1 cellular context compared by ENCODE assay signal in the genomic region with DNA sequence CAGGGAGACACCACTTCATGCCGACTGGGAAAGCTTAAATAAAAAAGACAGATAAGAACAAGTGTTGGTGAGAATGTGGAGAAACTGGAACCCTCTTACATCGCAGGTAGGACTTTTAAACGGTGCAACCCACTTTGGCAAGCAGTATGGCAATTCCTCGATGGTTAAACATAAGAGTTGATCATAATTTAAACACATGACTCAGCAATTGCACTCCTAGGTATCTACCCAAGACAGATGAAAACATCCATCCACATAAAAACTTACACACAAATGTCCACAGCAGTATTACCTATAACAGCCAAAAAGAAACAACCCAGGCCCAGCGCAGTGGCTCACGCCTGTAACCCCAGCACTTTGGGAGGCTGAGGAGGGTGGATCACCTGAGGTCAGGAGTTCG.
TF ChIP-seq lines count a peak whose summit lies in the region.

No MANE protein-coding gene starts in this region.

TF ChIP-seq in WTC11, 78 proteins besides CTCF, POLR2A, EP300 and RAD21 (continued from another document):
- TF ChIP-seq ZNF512 (CRISPR knock-in tag; IDR thresholded peaks at IDR 0.05; ENCODE audit: borderline replicate concordance): no peak
- TF ChIP-seq, protein P1, sequence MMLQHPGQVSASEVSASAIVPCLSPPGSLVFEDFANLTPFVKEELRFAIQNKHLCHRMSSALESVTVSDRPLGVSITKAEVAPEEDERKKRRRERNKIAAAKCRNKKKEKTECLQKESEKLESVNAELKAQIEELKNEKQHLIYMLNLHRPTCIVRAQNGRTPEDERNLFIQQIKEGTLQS (CRISPR knock-in tag; conservative IDR thresholded peaks at IDR 0.05): no peak
- TF ChIP-seq NR3C1 (CRISPR knock-in tag; conservative IDR thresholded peaks at IDR 0.05; ENCODE audit: low read depth): no peak
- TF ChIP-seq ZNF671 (CRISPR knock-in tag; IDR thresholded peaks at IDR 0.05): no peak
- TF ChIP-seq NR1H2 (CRISPR knock-in tag; IDR thresholded peaks at IDR 0.05): no peak
- no peak for TF ChIP-seq ZNF423 (CRISPR knock-in tag; IDR thresholded peaks at IDR 0.05)
- no peak for TF ChIP-seq E2F5 (CRISPR knock-in tag; IDR thresholded peaks at IDR 0.05)
- no peak for TF ChIP-seq JUN (CRISPR knock-in tag; IDR thresholded peaks at IDR 0.05)
- no peak for TF ChIP-seq ZNF219 (CRISPR knock-in tag; IDR thresholded peaks at IDR 0.05; ENCODE audit: borderline replicate concordance)
- TF ChIP-seq KAT7 (CRISPR knock-in tag; IDR thresholded peaks at IDR 0.05; ENCODE audit: borderline replicate concordance): no peak
- TF ChIP-seq SMAD3 (CRISPR knock-in tag; IDR thresholded peaks at IDR 0.05; ENCODE audit: borderline replicate concordance): no peak
- no peak for TF ChIP-seq ERG (CRISPR knock-in tag; IDR thresholded peaks at IDR 0.05)
- no peak for TF ChIP-seq USF1 (CRISPR knock-in tag; IDR thresholded peaks at IDR 0.05)
